In genomic region chr1:211133841-211134669, GRCh38 we compare ENCODE assay signal across 8 cellular contexts. TPM values are rescaled to one million over a fixed set of nuclear protein-coding genes. Genes with fewer than 3 reads are reported as not detected.
A peak's percentile ranks its signal among the peaks of the same experiment; 100 is the strongest.
DNase-seq lines count a peak whose midpoint lies in the region; ATAC-seq, FAIRE-seq and TF ChIP-seq lines count a peak whose summit lies in the region.

Gene KCNH1 (minus strand): TSS chr1:211134148. CDS start chr1:211133945, 203 bp downstream.

- no peaks in the 10 kb centered on the region for H3K9me3 Mint-ChIP-seq in GM23338

- peak; percentile 84 for DNase-seq in EH (ENCODE audit: low read depth)
- DNase-seq in GM23338 (ENCODE audit: low spot score), result peak; percentile 92
- DNase-seq in Kasumi-1 (lab: John Stamatoyannopoulos, UW), result peak; percentile 72 to 73
- peak; percentile 70 to 80 for DNase-seq in SHP77 (lab: John Stamatoyannopoulos, UW)
- DNase-seq in activated naive CD4-positive, alpha-beta T cell (lab: John Stamatoyannopoulos, UW), result peak; percentile 45 to 68 (median 54)
- DNase-seq in frontal cortex (ENCODE audit: low spot score in 2 of 2), result peak; percentile 86 to 87
- peak; percentile 28 for DNase-seq in omental fat pad (ENCODE audit: low spot score)
- DNase-seq in suprapubic skin (ENCODE audit: low spot score in 2 of 2), result peak in 1 of 2 donors; percentile 70

- no peak for TF ChIP-seq EP300 in suprapubic skin (IDR thresholded peaks at IDR 0.05)

- H3K4me2 ChIP-seq in GM23338, result peak within 1 kb of the TSS; percentile 88

- H3K27me3 ChIP-seq in GM23338 (ENCODE audit: insufficient read depth) (peaks cover 32% of the 10 kb centered on the region), suprapubic skin (peaks cover 51% of the 10 kb centered on the region)

- peak within 1 kb of the TSS; percentile 72 for H3K4me3 ChIP-seq in GM23338
- peak within 1 kb of the TSS; percentile 56 for H3K4me3 ChIP-seq in suprapubic skin

- peaks cover 8% of the 10 kb centered on the region; the same call in 1 of the 2 replicates for H3K4me1 ChIP-seq in GM23338 (ENCODE audit: insufficient read depth)
- peaks cover 15% of the 10 kb centered on the region for H3K4me1 ChIP-seq in suprapubic skin

- no peaks in the 10 kb centered on the region for H3K79me2 ChIP-seq in GM23338 (replicated peaks; ENCODE audit: insufficient read depth)

- peak within 1 kb of the TSS; percentile 76 for H3K4me3 Mint-ChIP-seq in GM23338

- peak; percentile 77 to 96 for TF ChIP-seq CTCF in GM23338 (conservative IDR thresholded peaks at IDR 0.05; ENCODE audit: low read depth in 2 of 2)
- peak in 2 of 3 donors; percentile 56 to 81 for TF ChIP-seq CTCF in omental fat pad (IDR thresholded peaks at IDR 0.05)
- TF ChIP-seq CTCF in suprapubic skin (IDR thresholded peaks at IDR 0.05), result peak; percentile 48 to 85

- ATAC-seq in GM23338, result peak; percentile 93
- ATAC-seq in omental fat pad (ENCODE audit: low FRiP score), result peak; percentile 95

- H3K36me3 Mint-ChIP-seq in GM23338 (ENCODE audit: low read depth), result no peaks in the 10 kb centered on the region

- H3K9me2 ChIP-seq in GM23338 (ENCODE audit: insufficient read depth), result no peaks in the 10 kb centered on the region

- peak within 1 kb of the TSS; percentile 32; the same call in 1 of the 2 replicates for H3K27ac Mint-ChIP-seq in GM23338

- peaks cover 18% of the 10 kb centered on the region for H3K27me3 Mint-ChIP-seq in GM23338 (ENCODE audit: insufficient read depth, low read depth, poor library complexity)

- no peaks in the 10 kb centered on the region for H3K9me3 ChIP-seq in suprapubic skin

- WGBS in suprapubic skin, result 6% methylated on average over 2 of the region's 60 CpGs

- H3K27ac ChIP-seq in GM23338 (ENCODE audit: low read depth) (no peak within 1 kb of the TSS; the same call in 1 of the 2 replicates), suprapubic skin (no peak within 1 kb of the TSS)

- no peak for FAIRE-seq in frontal cortex (lab: Jason Lieb, UNC)

- TF ChIP-seq POLR2A in suprapubic skin (IDR thresholded peaks at IDR 0.05), result no peak

- H3K4me1 Mint-ChIP-seq in GM23338, result peaks cover 13% of the 10 kb centered on the region

- H3K36me3 ChIP-seq in GM23338 (ENCODE audit: insufficient read depth), result no peaks in the 10 kb centered on the region
- no peaks in the 10 kb centered on the region for H3K36me3 ChIP-seq in suprapubic skin

- no peaks in the 10 kb centered on the region for H4K20me1 ChIP-seq in GM23338 (replicated peaks; ENCODE audit: insufficient read depth)

- peak within 1 kb of the TSS; percentile 98 for H2AFZ ChIP-seq in GM23338

- no peaks in the 10 kb centered on the region for H3F3A ChIP-seq in GM23338 (replicated peaks; ENCODE audit: low read depth)

TF ChIP-seq in GM23338, 12 proteins besides CTCF, POLR2A, EP300 and RAD21:
- TF ChIP-seq EZH2 (IDR thresholded peaks at IDR 0.05; ENCODE audit: low read depth, unreplicated experiment) (no peak), CREB1 (CRISPR knock-in tag; IDR thresholded peaks at IDR 0.05; ENCODE audit: low read depth) (peak; percentile 36; the same call in 1 of the 2 replicates), POLR2AphosphoS5 (IDR thresholded peaks at IDR 0.05; ENCODE audit: low read depth) (no peak), STAT1 (IDR thresholded peaks at IDR 0.05; ENCODE audit: unreplicated experiment) (no peak), ZNF114 (CRISPR knock-in tag; IDR thresholded peaks at IDR 0.05) (no peak), REST (IDR thresholded peaks at IDR 0.05; ENCODE audit: unreplicated experiment) (no peak), NANOG (IDR thresholded peaks at IDR 0.05; ENCODE audit: borderline replicate concordance) (no peak), ZNF462 (CRISPR knock-in tag; IDR thresholded peaks at IDR 0.05) (no peak)

RNA-seq across cellular contexts. Expression of gene KCNH1, which starts in this region (rescaled TPM):
- total RNA-seq in GM23338 (2014; rRNA removed; shearing (Covaris generic)), result 0.19 and 0.28 TPM in 2 replicates
- not detected in 2 replicates for polyA plus RNA-seq in GM23338 (2016; fragmentation: Nextera tagmentation; extraction: Ambion mirVana)
- total RNA-seq in frontal cortex, result 10.6 TPM
- 1 to 10 TPM in 1 of 4 donors, under 1 TPM in 1, not detected in 2; 0.24 to 1.6 TPM for total RNA-seq in omental fat pad
- total RNA-seq in suprapubic skin, result 1 to 10 TPM in 1 of 4 donors, not detected in 3; 1.1 TPM

Comparison
In these comparisons a context has a peak if more than half of its experiments do, and no peak if none do; other contexts are left out.
1. Peak in DNase-seq, ATAC-seq, H3K4me3 ChIP-seq and H3K4me2 ChIP-seq in GM23338; RNA of the gene not detected or under 1 TPM.